ENCODE assay signal across 27 cellular contexts in the genomic region with DNA sequence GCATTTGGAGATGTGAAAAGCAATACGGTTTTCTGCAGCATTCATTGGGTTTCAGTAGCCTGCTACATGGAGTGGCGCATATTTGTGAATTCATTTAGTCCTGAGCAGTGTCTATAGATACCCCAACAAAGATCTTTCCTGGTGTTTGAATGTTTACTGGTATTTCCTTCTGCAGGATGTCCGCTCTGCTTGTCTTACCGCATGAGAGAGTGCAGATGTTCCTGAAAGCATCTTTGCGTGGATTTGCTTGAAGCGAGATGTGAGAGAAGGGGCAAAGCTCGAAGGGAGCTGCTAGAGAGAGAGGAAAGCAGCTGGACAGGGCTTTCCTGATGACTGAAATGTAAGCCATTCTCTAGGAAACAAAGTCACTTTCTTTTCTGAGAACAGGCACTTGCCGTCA.
DNase-seq lines count a peak whose midpoint lies in the region; ATAC-seq lines count a peak whose summit lies in the region.
"Had no signal": no experiment of that assay in that cellular context is flagged by ENCODE, and none has a peak within 500 bp of the region (broad histone marks: within the 10 kb centered on the region; RNA-seq: fewer than 3 reads in every experiment).

No MANE protein-coding gene starts in this region.

- peaks cover 17 to 26% of the 10 kb centered on the region in 2 donors for H3K4me1 Mint-ChIP-seq in stimulated activated naive B cell treated with anti-CD40 and anti-IgM and Interleukin-4, amounts not matched to agents 10 μg/mL and 1 μg/mL and 100 μg/mL, for 72 hours
- H3K4me1 Mint-ChIP-seq: central memory CD8-positive, alpha-beta T cell had no signal

- no peaks in the 10 kb centered on the region for H3K27me3 Mint-ChIP-seq in stimulated activated naive B cell treated with anti-CD40 and anti-IgM and Interleukin-4, amounts not matched to agents 10 μg/mL and 1 μg/mL and 100 μg/mL, for 72 hours
- H3K27me3 Mint-ChIP-seq: memory B cell had no signal

- H3K4me3 Mint-ChIP-seq in stimulated activated naive B cell treated with anti-CD40 and anti-IgM and Interleukin-4, amounts not matched to agents 10 μg/mL and 1 μg/mL and 100 μg/mL, for 72 hours: no peak overlapping the region
- H3K4me3 Mint-ChIP-seq: activated CD4-positive, alpha-beta T cell treated with anti-CD3 and anti-CD28 coated beads, Interleukin-2, amount 10 ng/mL, durations not matched to agents 24 days and 14 days; activated T-cell treated with anti-CD3 and anti-CD28 coated beads, Interleukin-2, amount 50 U/mL, for 4 hours; CD14-positive monocyte; central memory CD8-positive, alpha-beta T cell; memory B cell had no signal

- H3K36me3 Mint-ChIP-seq in stimulated activated naive B cell treated with anti-CD40 and anti-IgM and Interleukin-4, amounts not matched to agents 10 μg/mL and 1 μg/mL and 100 μg/mL, for 72 hours: no peaks in the 10 kb centered on the region
- H3K36me3 Mint-ChIP-seq: CD14-positive monocyte, memory B cell had no signal

- ATAC-seq in GM18909 (IDR thresholded peaks at IDR 0.05; ENCODE audit: poor library complexity, unreplicated experiment) (peak; percentile 53), GM21515 (IDR thresholded peaks at IDR 0.05; ENCODE audit: unreplicated experiment) (peak; percentile 45), HG03354 (IDR thresholded peaks at IDR 0.05; ENCODE audit: poor library complexity, severe bottlenecking, unreplicated experiment) (peak; percentile 56), HG02938 (IDR thresholded peaks at IDR 0.05; ENCODE audit: unreplicated experiment) (no peak)
- peak; percentile 7 to 36 for ATAC-seq in stimulated activated naive B cell treated with anti-CD40 and anti-IgM and Interleukin-4, amounts not matched to agents 10 μg/mL and 1 μg/mL and 100 μg/mL, for 72 hours (replicated peaks)
- ATAC-seq: activated T-cell treated with anti-CD3 and anti-CD28 coated beads, Interleukin-2, amount 50 U/mL, for 4 hours; gastrocnemius medialis; left colon; sciatic nerve; upper lobe of right lung had no signal

- no peak overlapping the region for H3K27ac Mint-ChIP-seq in stimulated activated naive B cell treated with anti-CD40 and anti-IgM and Interleukin-4, amounts not matched to agents 10 μg/mL and 1 μg/mL and 100 μg/mL, for 72 hours
- H3K27ac Mint-ChIP-seq: activated CD4-positive, alpha-beta T cell treated with anti-CD3 and anti-CD28 coated beads, Interleukin-2, amount 10 ng/mL, durations not matched to agents 24 days and 14 days; CD14-positive monocyte; memory B cell had no signal

- no peak for DNase-seq in stimulated activated naive B cell treated with anti-CD40 and anti-IgM and Interleukin-4, amounts not matched to agents 10 μg/mL and 1 μg/mL and 100 μg/mL, for 72 hours
- DNase-seq in NCI-H1930 (lab: John Stamatoyannopoulos, UW) (no peak), NCI-H82 treated with DMSO at 0.1 percent for 48 hours (lab: John Stamatoyannopoulos, UW; ENCODE audit: unreplicated experiment) (no peak)
- DNase-seq: activated CD4-positive, alpha-beta T cell treated with anti-CD3 and anti-CD28 coated beads, Interleukin-2, amount 10 ng/mL, durations not matched to agents 24 days and 14 days; activated T-cell treated with anti-CD3 and anti-CD28 coated beads, Interleukin-2, amount 50 U/mL, for 4 hours; dermis blood vessel endothelial cell; DMS79; gastrocnemius medialis; HCEC 1CT; KBM-7; left colon; NCI-H1105 treated with DMSO at 0.1 percent for 48 hours; NCI-H2029 treated with DMSO at 0.1 percent for 48 hours; NCI-H2227 treated with DMSO at 0.1 percent for 48 hours; NCI-H526 treated with DMSO at 0.1 percent for 48 hours; SJCRH30; stimulated activated CD4-positive, alpha-beta T cell treated with anti-CD3 and anti-CD28 coated beads, Interleukin-12 subunit alpha, Interleukin-12 subunit beta, amount 100 ng/mL, for 4 hours; stimulated activated CD4-positive, alpha-beta T cell treated with anti-CD3 and anti-CD28 coated beads, Interleukin-4, amount 100 ng/mL, for 1 hour; upper lobe of right lung had no signal

- H3K9me3 Mint-ChIP-seq in stimulated activated naive B cell treated with anti-CD40 and anti-IgM and Interleukin-4, amounts not matched to agents 10 μg/mL and 1 μg/mL and 100 μg/mL, for 72 hours: no peaks in the 10 kb centered on the region
- H3K9me3 Mint-ChIP-seq: activated CD4-positive, alpha-beta T cell treated with anti-CD3 and anti-CD28 coated beads, Interleukin-2, amount 10 ng/mL, durations not matched to agents 24 days and 14 days; activated T-cell treated with anti-CD3 and anti-CD28 coated beads, Interleukin-2, amount 50 U/mL, for 4 hours; CD14-positive monocyte; central memory CD8-positive, alpha-beta T cell; memory B cell had no signal
